In genomic region chr22:50218996-50219727, GRCh38 we compare ENCODE assay signal across 9 cellular contexts. TPM values are rescaled to one million over a fixed set of nuclear protein-coding genes. Genes with fewer than 3 reads are reported as not detected.
DNase-seq lines count a peak whose midpoint lies in the region; ATAC-seq and TF ChIP-seq lines count a peak whose summit lies in the region.
"Had no signal": no experiment of that assay in that cellular context is flagged by ENCODE, and none has a peak within 500 bp of the region (broad histone marks: within the 10 kb centered on the region; RNA-seq: fewer than 3 reads in every experiment).

No MANE protein-coding gene starts in this region.

- no peaks in the 10 kb centered on the region for H3K79me1 ChIP-seq in mesendoderm (ENCODE audit: low read length)

- H2BK15ac ChIP-seq in mesendoderm (replicated peaks; ENCODE audit: low read depth) = no peak overlapping the region

- H3K4me3 Mint-ChIP-seq in nephron progenitor cell = no peak overlapping the region
- H3K4me3 Mint-ChIP-seq in glutamatergic neuron (ENCODE audit: unreplicated experiment) = no peak overlapping the region
- H3K4me3 Mint-ChIP-seq: activated naive CD8-positive, alpha-beta T cell treated with anti-CD3 and anti-CD28 coated beads, Interleukin-2, amount 10 ng/mL, durations not matched to agents 7 days and 5 days had no signal

- H3K36me3 Mint-ChIP-seq in nephron progenitor cell (ENCODE audit: low read depth) (peaks cover 42% of the 10 kb centered on the region), glutamatergic neuron (ENCODE audit: unreplicated experiment) (peaks cover 4% of the 10 kb centered on the region)

- no peak overlapping the region for H4K8ac ChIP-seq in mesendoderm (ENCODE audit: low read depth, low read length)

- whole genome bisulfite sequencing in mesendoderm (ENCODE audit: extremely low coverage, insufficient coverage, low lambda C conversion rate) = no CpG with 5 or more reads among the region's 42 CpGs

- no peaks in the 10 kb centered on the region for H3K79me2 ChIP-seq in mesendoderm (ENCODE audit: control insufficient read depth, insufficient read depth, low read length)

- H3K27me3 Mint-ChIP-seq in nephron progenitor cell (ENCODE audit: low read depth, poor library complexity) (peaks cover under 1% of the 10 kb centered on the region), glutamatergic neuron (ENCODE audit: unreplicated experiment) (peaks cover 15% of the 10 kb centered on the region)
- H3K27me3 Mint-ChIP-seq: activated naive CD8-positive, alpha-beta T cell treated with anti-CD3 and anti-CD28 coated beads, Interleukin-2, amount 10 ng/mL, durations not matched to agents 7 days and 5 days had no signal

- in situ Hi-C loops in G401 (cut with HindIII; ENCODE audit: low sequenced_read_pairs) = no loop called here

- no peak overlapping the region for H3K4me3 ChIP-seq in mesendoderm (ENCODE audit: low read length)

- peak; percentile 67 for DNase-seq in G401 (ENCODE audit: low spot score)
- DNase-seq in NCI-H2171 (lab: John Stamatoyannopoulos, UW) = peak; percentile 33
- peak; percentile 82 for DNase-seq in dermis blood vessel endothelial cell
- peak; percentile 49 for DNase-seq in mesendoderm
- DNase-seq in nephron progenitor cell = no peak
- DNase-seq in activated CD8-positive, alpha-beta memory T cell treated with anti-CD3 and anti-CD28 coated beads for 24 hours = no peak
- no peak for DNase-seq in glutamatergic neuron
- DNase-seq: activated naive CD8-positive, alpha-beta T cell treated with anti-CD3 and anti-CD28 coated beads, Interleukin-2, amount 10 ng/mL, durations not matched to agents 7 days and 5 days had no signal

- no peak overlapping the region for H2BK5ac ChIP-seq in mesendoderm (ENCODE audit: low read length)

- no peak overlapping the region for H3K18ac ChIP-seq in mesendoderm (ENCODE audit: low read length)

- no peak for ATAC-seq in GM18520 (IDR thresholded peaks at IDR 0.05; ENCODE audit: unreplicated experiment)

- H3K4me1 Mint-ChIP-seq in nephron progenitor cell (peaks cover 4% of the 10 kb centered on the region), glutamatergic neuron (ENCODE audit: low read depth, unreplicated experiment) (no peaks in the 10 kb centered on the region)
- H3K4me1 Mint-ChIP-seq: activated naive CD8-positive, alpha-beta T cell treated with anti-CD3 and anti-CD28 coated beads, Interleukin-2, amount 10 ng/mL, durations not matched to agents 7 days and 5 days had no signal

- no peak overlapping the region for H3K27ac ChIP-seq in mesendoderm (ENCODE audit: low read depth, low read length)

- H3K27ac Mint-ChIP-seq in nephron progenitor cell (no peak overlapping the region), glutamatergic neuron (ENCODE audit: unreplicated experiment) (no peak overlapping the region)
- H3K27ac Mint-ChIP-seq: activated naive CD8-positive, alpha-beta T cell treated with anti-CD3 and anti-CD28 coated beads, Interleukin-2, amount 10 ng/mL, durations not matched to agents 7 days and 5 days had no signal

- no peaks in the 10 kb centered on the region for H3K4me1 ChIP-seq in mesendoderm (ENCODE audit: control insufficient read depth, low read depth, low read length)

- H3K9me3 Mint-ChIP-seq in nephron progenitor cell (no peaks in the 10 kb centered on the region), glutamatergic neuron (ENCODE audit: unreplicated experiment) (peaks cover 14% of the 10 kb centered on the region)
- H3K9me3 Mint-ChIP-seq: activated naive CD8-positive, alpha-beta T cell treated with anti-CD3 and anti-CD28 coated beads, Interleukin-2, amount 10 ng/mL, durations not matched to agents 7 days and 5 days had no signal

- no peak overlapping the region for H3K23ac ChIP-seq in mesendoderm (ENCODE audit: low read length)

- H3K56ac ChIP-seq in mesendoderm (ENCODE audit: low read length) = no peak overlapping the region

- no peak overlapping the region for H3K4me2 ChIP-seq in mesendoderm (ENCODE audit: low read length)

- H3K36me3 ChIP-seq in mesendoderm (ENCODE audit: control insufficient read depth, insufficient read depth, low read length) = peaks cover 3% of the 10 kb centered on the region

- H3K4ac ChIP-seq in mesendoderm (ENCODE audit: low read depth, low read length) = no peak overlapping the region

- H4K5ac ChIP-seq in mesendoderm (ENCODE audit: low read length) = no peak overlapping the region

- H3K9ac ChIP-seq in mesendoderm (ENCODE audit: low read length) = no peak overlapping the region

- no peak for TF ChIP-seq CTCF in nephron progenitor cell (IDR thresholded peaks at IDR 0.05)
- TF ChIP-seq CTCF in glutamatergic neuron (IDR thresholded peaks at IDR 0.05; ENCODE audit: partially characterized antibody, unreplicated experiment) = no peak

- H3K27me3 ChIP-seq in mesendoderm (ENCODE audit: insufficient read depth, low read length, poor library complexity) = no peaks in the 10 kb centered on the region

- no peak overlapping the region for H2BK120ac ChIP-seq in mesendoderm (ENCODE audit: low read depth, low read length)

- no peak overlapping the region for H2AK5ac ChIP-seq in mesendoderm (ENCODE audit: low read length)

RNA-seq across cellular contexts. Expression of gene SELENOO, which starts 18.4 kb away (rescaled TPM):
- total RNA-seq in G401 (2014; rRNA removed; shearing (Covaris generic)) = 25.5 and 40.7 TPM in 2 replicates
- total RNA-seq in dermis blood vessel endothelial cell = 32.8 and 47.0 TPM in 2 replicates
- polyA plus RNA-seq in mesendoderm (2013, experiment 1 of 2) = 8.4 TPM
- polyA plus RNA-seq in mesendoderm (2013, experiment 2 of 2) = 8.9 TPM
- 23.9 TPM for total RNA-seq in glutamatergic neuron (ENCODE audit: unreplicated experiment)

RNA-seq across cellular contexts. Expression of gene TUBGCP6, which starts 25.7 kb away (rescaled TPM):
- 15.1 and 17.0 TPM in 2 replicates for total RNA-seq in G401 (2014; rRNA removed; shearing (Covaris generic))
- total RNA-seq in dermis blood vessel endothelial cell = 28.5 and 38.1 TPM in 2 replicates
- 8.0 TPM for polyA plus RNA-seq in mesendoderm (2013, experiment 1 of 2)
- 7.6 TPM for polyA plus RNA-seq in mesendoderm (2013, experiment 2 of 2)
- 51.0 TPM for total RNA-seq in glutamatergic neuron (ENCODE audit: unreplicated experiment)

RNA-seq across cellular contexts. Expression of gene HDAC10, which starts 31.9 kb away (rescaled TPM):
- 6.1 and 28.5 TPM in 2 replicates for total RNA-seq in G401 (2014; rRNA removed; shearing (Covaris generic))
- total RNA-seq in dermis blood vessel endothelial cell = 35.2 and 39.5 TPM in 2 replicates
- 8.9 TPM for polyA plus RNA-seq in mesendoderm (2013, experiment 1 of 2)
- 8.2 TPM for polyA plus RNA-seq in mesendoderm (2013, experiment 2 of 2)
- total RNA-seq in glutamatergic neuron (ENCODE audit: unreplicated experiment) = 88.2 TPM

RNA-seq across cellular contexts. Expression of gene TRABD, which starts 33.4 kb away (rescaled TPM):
- total RNA-seq in G401 (2014; rRNA removed; shearing (Covaris generic)) = 73.9 and 83.5 TPM in 2 replicates
- total RNA-seq in dermis blood vessel endothelial cell (25.2 and 39.4 TPM in 2 replicates), glutamatergic neuron (ENCODE audit: unreplicated experiment) (31.3 TPM)
- polyA plus RNA-seq in mesendoderm (2013, experiment 1 of 2) = 34.7 TPM
- polyA plus RNA-seq in mesendoderm (2013, experiment 2 of 2) = 35.7 TPM

RNA-seq across cellular contexts. Expression of gene MAPK12, which starts 42.3 kb away (rescaled TPM):
- total RNA-seq in G401 (2014; rRNA removed; shearing (Covaris generic)) = 155 and 158 TPM in 2 replicates
- 73.4 and 118 TPM in 2 replicates for total RNA-seq in dermis blood vessel endothelial cell
- 5.1 TPM for polyA plus RNA-seq in mesendoderm (2013, experiment 1 of 2)
- polyA plus RNA-seq in mesendoderm (2013, experiment 2 of 2) = 5.2 TPM
- 88.5 TPM for total RNA-seq in glutamatergic neuron (ENCODE audit: unreplicated experiment)

Comparison
In these comparisons a context has a peak if more than half of its experiments do, and no peak if none do; other contexts are left out.
1. DNase-seq: peak in G401 (single experiment), NCI-H2171 (single experiment), dermis blood vessel endothelial cell (single experiment) and mesendoderm (single experiment); none in nephron progenitor cell (single experiment), activated CD8-positive, alpha-beta memory T cell treated with anti-CD3 and anti-CD28 coated beads for 24 hours (single experiment) and glutamatergic neuron (single experiment).